Comparison of ENCODE assay signal across 14 cellular contexts in genomic region chr2:173307287-173307686, GRCh38. TPM values are rescaled to one million over a fixed set of nuclear protein-coding genes. Genes with fewer than 3 reads are reported as not detected.
DNase-seq lines count a peak whose midpoint lies in the region; ATAC-seq and TF ChIP-seq lines count a peak whose summit lies in the region.
"Had no signal": no experiment of that assay in that cellular context is flagged by ENCODE, and none has a peak within 500 bp of the region (broad histone marks: within the 10 kb centered on the region; RNA-seq: fewer than 3 reads in every experiment).

No MANE protein-coding gene starts in this region.

- H3K18ac ChIP-seq in neuronal stem cell (ENCODE audit: low read length), result no peak overlapping the region

- H3K4me1 ChIP-seq in OCI-LY1 (ENCODE audit: insufficient read depth, low read length, severe bottlenecking), result peaks cover 50% of the 10 kb centered on the region
- H3K4me1 ChIP-seq in prostate gland (replicated peaks), result no peaks in the 10 kb centered on the region
- peaks cover 1 to 3% of the 10 kb centered on the region in 2 donors for H3K4me1 ChIP-seq in neuronal stem cell (ENCODE audit: control insufficient read depth in 2 of 2, insufficient read depth in 1 of 2, low read depth in 1 of 2, low read length in 2 of 2)

- H3K27me3 ChIP-seq in OCI-LY1 (ENCODE audit: insufficient read depth, low read length), result no peaks in the 10 kb centered on the region
- no peaks in the 10 kb centered on the region for H3K27me3 ChIP-seq in prostate gland (replicated peaks; ENCODE audit: insufficient read depth)
- H3K27me3 ChIP-seq in neuronal stem cell (ENCODE audit: control insufficient read depth in 3 of 3, insufficient read depth in 3 of 3, low read depth in 1 of 3, low read length in 3 of 3), result peaks cover 0 to 3% (median 0%) of the 10 kb centered on the region in 3 experiments
- H3K27me3 ChIP-seq: neutrophil had no signal

- H4K91ac ChIP-seq in neuronal stem cell (ENCODE audit: low read depth, low read length, poor library complexity), result no peak overlapping the region

- H4K20me1 ChIP-seq in OCI-LY1 (ENCODE audit: insufficient read depth, low read length), result no peaks in the 10 kb centered on the region

- H3K79me1 ChIP-seq in neuronal stem cell (ENCODE audit: low read depth, low read length), result no peaks in the 10 kb centered on the region

- TF ChIP-seq CTCF in OCI-LY1 (IDR thresholded peaks at IDR 0.05; ENCODE audit: low read length) (no peak), prostate gland (IDR thresholded peaks at IDR 0.05) (no peak)

- peak overlapping the region; percentile 85 for H3K27ac ChIP-seq in OCI-LY1 (ENCODE audit: low read depth, low read length, poor library complexity, severe bottlenecking)
- no peak overlapping the region for H3K27ac ChIP-seq in prostate gland
- H3K27ac ChIP-seq in neuronal stem cell (replicated peaks; ENCODE audit: low read length), result no peak overlapping the region
- H3K27ac ChIP-seq: neutrophil had no signal

- no peak overlapping the region for H3K4ac ChIP-seq in neuronal stem cell (ENCODE audit: low read length)

- H2BK5ac ChIP-seq in neuronal stem cell (ENCODE audit: low read length), result no peak overlapping the region

- H3K36me3 ChIP-seq in OCI-LY1 (ENCODE audit: insufficient read depth, low read length) (no peaks in the 10 kb centered on the region), prostate gland (no peaks in the 10 kb centered on the region), neuronal stem cell (replicated peaks in 1 of 2; ENCODE audit: control insufficient read depth in 2 of 2, insufficient read depth in 2 of 2, low read length in 2 of 2) (no peaks in the 10 kb centered on the region)
- H3K36me3 ChIP-seq: neutrophil had no signal

- TF ChIP-seq POLR2A in prostate gland (IDR thresholded peaks at IDR 0.05), result no peak

- peak; percentile 84 for ATAC-seq in GM18870 (IDR thresholded peaks at IDR 0.05; ENCODE audit: unreplicated experiment)
- ATAC-seq in HG02588 (IDR thresholded peaks at IDR 0.05; ENCODE audit: unreplicated experiment), result peak; percentile 69

- peak overlapping the region; percentile 50 for H3K9ac ChIP-seq in OCI-LY1 (ENCODE audit: low read length)
- no peak overlapping the region for H3K9ac ChIP-seq in neuronal stem cell (ENCODE audit: low read depth, low read length, poor library complexity)

- DNase-seq in pons (ENCODE audit: low spot score), result peak; percentile 20
- DNase-seq in islet precursor cell, result no peak
- DNase-seq in NCI-H2171 treated with DMSO at 0.1 percent for 48 hours (lab: John Stamatoyannopoulos, UW), result no peak
- no peak for DNase-seq in prostate gland (ENCODE audit: low spot score)
- no peak for DNase-seq in neuronal stem cell (ENCODE audit: low spot score)
- DNase-seq: activated CD4-positive, CD25-positive, alpha-beta regulatory T cell treated with anti-CD3 and anti-CD28 coated beads, Interleukin-2, amount 50 U/mL, for 72 hours; effector CD8-positive, alpha-beta T cell; EL; Right ventricle myocardium superior; stimulated activated CD4-positive, alpha-beta T cell treated with anti-CD3 and anti-CD28 coated beads, Interleukin-2, amount 100 ng/mL, for 48 hours had no signal

- whole genome bisulfite sequencing in prostate gland, result 46% methylated on average over 4 of the region's 4 CpGs
- WGBS in neuronal stem cell (ENCODE audit: extremely low coverage in 2 of 2, insufficient read length in 2 of 2, insufficient replicate concordance in 1 of 2), 2 donors, result no CpG with 5 or more reads among the region's 4 CpGs

- H3K23ac ChIP-seq in neuronal stem cell (ENCODE audit: low read depth, low read length, poor library complexity), result no peak overlapping the region

- no peaks in the 10 kb centered on the region for H3F3A ChIP-seq in OCI-LY1 (ENCODE audit: insufficient read depth, low read length)

- no peaks in the 10 kb centered on the region for H3K79me2 ChIP-seq in OCI-LY1 (ENCODE audit: insufficient read depth, low read length)

- H3K4me3 ChIP-seq in OCI-LY1 (ENCODE audit: low read depth, low read length, poor library complexity, severe bottlenecking) (peak overlapping the region; percentile 43), prostate gland (no peak overlapping the region), neuronal stem cell (ENCODE audit: low read length in 2 of 2) (no peak overlapping the region)

- H3K9me2 ChIP-seq in OCI-LY1 (ENCODE audit: low read depth, low read length), result no peaks in the 10 kb centered on the region

- H3K4me2 ChIP-seq in OCI-LY1 (ENCODE audit: low read length) (peak overlapping the region; percentile 53), neuronal stem cell (ENCODE audit: insufficient read depth, low read length, poor library complexity, severe bottlenecking) (no peak overlapping the region)

- no peak overlapping the region for H2BK120ac ChIP-seq in neuronal stem cell (ENCODE audit: low read depth, low read length)

- no peak overlapping the region for H2BK15ac ChIP-seq in neuronal stem cell (ENCODE audit: low read length)

- H3K9me3 ChIP-seq in OCI-LY1 (ENCODE audit: low read length) (no peaks in the 10 kb centered on the region), prostate gland (no peaks in the 10 kb centered on the region), neuronal stem cell (replicated peaks in 1 of 2; ENCODE audit: control insufficient read depth in 2 of 2, insufficient read depth in 1 of 2, low read depth in 1 of 2, low read length in 2 of 2) (peaks cover 0 to 4% of the 10 kb centered on the region in 2 donors)
- H3K9me3 ChIP-seq: neutrophil had no signal

- H2AFZ ChIP-seq in OCI-LY1 (ENCODE audit: low read length) (peak overlapping the region; percentile 26), neuronal stem cell (ENCODE audit: low read length) (no peak overlapping the region)

- intact Hi-C loops in prostate gland (cut with DNase I), result no loop called here

- no peak overlapping the region for H2AK5ac ChIP-seq in neuronal stem cell (ENCODE audit: low read depth, low read length)

- no peak overlapping the region for H3K14ac ChIP-seq in neuronal stem cell (ENCODE audit: low read length)

- H2BK12ac ChIP-seq in neuronal stem cell (ENCODE audit: low read length), result no peak overlapping the region

- H4K8ac ChIP-seq in neuronal stem cell (ENCODE audit: low read depth, low read length), result no peak overlapping the region

RNA-seq across cellular contexts. Expression of gene CDCA7, which starts 47.4 kb away (rescaled TPM):
- 10 to 100 TPM in 1 of 2 donors, 1 to 10 TPM in 1; 9.5 to 13.7 TPM for total RNA-seq in prostate gland
- 28.8 TPM for polyA plus RNA-seq in neuronal stem cell (2013, experiment 1 of 2)
- 28.9 TPM for polyA plus RNA-seq in neuronal stem cell (2013, experiment 2 of 2)
